Comparison of ENCODE assay signal across 11 cellular contexts in the genomic region with DNA sequence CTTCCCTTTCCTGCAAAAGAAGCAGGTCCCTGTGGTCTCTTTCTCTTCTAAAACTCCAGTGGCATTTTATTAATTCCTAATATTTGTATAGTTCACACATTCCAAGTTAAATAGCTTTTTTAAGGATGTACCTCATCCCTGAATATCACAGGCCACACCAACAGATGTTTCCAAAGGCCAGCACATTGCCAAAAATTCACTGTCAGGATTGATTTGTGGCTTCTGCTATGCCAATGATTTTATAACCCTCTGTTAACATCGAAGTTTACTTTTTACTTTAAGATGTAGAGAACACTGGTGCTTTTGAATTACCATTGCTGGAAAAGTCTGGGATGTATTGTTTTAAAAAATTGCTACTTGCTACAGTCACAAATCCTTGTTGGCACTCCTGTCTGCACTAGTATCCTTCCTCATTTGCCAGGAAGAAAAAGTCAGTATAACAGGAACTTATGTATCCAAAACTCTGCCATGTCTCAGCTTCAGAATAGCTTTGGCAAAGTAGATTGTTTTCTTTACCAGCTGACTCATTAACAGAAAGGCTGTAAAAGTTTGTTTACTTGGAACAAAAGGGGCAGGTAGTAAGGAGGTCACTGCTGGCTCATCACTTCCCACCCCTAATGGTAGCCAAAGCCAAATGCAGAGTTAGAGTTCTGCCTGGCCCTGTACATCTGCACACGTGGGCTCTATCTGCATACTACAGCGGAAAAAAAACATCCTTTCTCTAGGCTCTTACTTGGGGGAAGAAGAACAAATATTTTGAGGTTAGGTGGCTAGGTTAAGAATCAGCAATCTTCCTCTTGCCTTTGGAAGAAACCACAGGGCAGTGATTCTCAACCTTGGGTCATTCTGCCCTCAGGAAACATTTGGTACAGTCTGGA.
DNase-seq lines count a peak whose midpoint lies in the region; ATAC-seq and TF ChIP-seq lines count a peak whose summit lies in the region.
"Had no signal": no experiment of that assay in that cellular context is flagged by ENCODE, and none has a peak within 500 bp of the region (broad histone marks: within the 10 kb centered on the region; RNA-seq: fewer than 3 reads in every experiment).

No MANE protein-coding gene starts in this region.

- no peak overlapping the region for H4K91ac ChIP-seq in neuronal stem cell (ENCODE audit: low read depth, low read length, poor library complexity)

- H3K27me3 ChIP-seq in PC-9 (ENCODE audit: insufficient read depth, low read depth), result no peaks in the 10 kb centered on the region
- no peaks in the 10 kb centered on the region for H3K27me3 ChIP-seq in neuronal stem cell (ENCODE audit: control insufficient read depth in 3 of 3, insufficient read depth in 3 of 3, low read depth in 1 of 3, low read length in 3 of 3)
- H3K27me3 ChIP-seq: Peyer's patch had no signal

- H3K27ac Mint-ChIP-seq in T-cell, result no peak overlapping the region
- no peak overlapping the region for H3K27ac Mint-ChIP-seq in activated CD8-positive, alpha-beta T cell treated with anti-CD3 and anti-CD28 coated beads for 36 hours

- TF ChIP-seq CTCF in PC-9 (conservative IDR thresholded peaks at IDR 0.05), result no peak
- TF ChIP-seq CTCF in activated CD8-positive, alpha-beta T cell treated with anti-CD3 and anti-CD28 coated beads for 36 hours (IDR thresholded peaks at IDR 0.05), result no peak

- no peak overlapping the region for H3K4me3 ChIP-seq in PC-9
- H3K4me3 ChIP-seq in neuronal stem cell (ENCODE audit: low read length in 2 of 2), result no peak overlapping the region
- H3K4me3 ChIP-seq: Peyer's patch had no signal

- no peaks in the 10 kb centered on the region for H3K9me2 ChIP-seq in PC-9 (ENCODE audit: insufficient read depth)

- no peaks in the 10 kb centered on the region for H3K27me3 Mint-ChIP-seq in T-cell
- H3K27me3 Mint-ChIP-seq in activated CD8-positive, alpha-beta T cell treated with anti-CD3 and anti-CD28 coated beads for 36 hours, result no peaks in the 10 kb centered on the region

- POLR2A ChIA-PET in PC-9 (lab: Charles Lee; ENCODE audit: unreplicated experiment), result interaction anchor here (0.6 kb wide), 1 partner anchor 305 kb away, joined by 3 read pairs; a partner anchor contains a TSS
- POLR2A ChIA-PET in T-cell (lab: Charles Lee), result no interaction called here
- POLR2A ChIA-PET in activated CD8-positive, alpha-beta T cell treated with anti-CD3 and anti-CD28 coated beads for 36 hours (lab: Charles Lee), result no interaction called here

- no peak overlapping the region for H2BK15ac ChIP-seq in neuronal stem cell (ENCODE audit: low read length)

- no CpG with 5 or more reads among the region's 3 CpGs for WGBS in neuronal stem cell (ENCODE audit: extremely low coverage in 2 of 2, insufficient read length in 2 of 2, insufficient replicate concordance in 1 of 2), 2 donors

- no peaks in the 10 kb centered on the region for H3K9me3 Mint-ChIP-seq in T-cell
- no peaks in the 10 kb centered on the region for H3K9me3 Mint-ChIP-seq in activated CD8-positive, alpha-beta T cell treated with anti-CD3 and anti-CD28 coated beads for 36 hours

- no peak overlapping the region for H3K23ac ChIP-seq in neuronal stem cell (ENCODE audit: low read depth, low read length, poor library complexity)

- no TSS peak for BruUV-seq in PC-9 (replicated peaks; lab: Mats Ljungman, UMichigan)

- peaks cover 25% of the 10 kb centered on the region for H3F3A ChIP-seq in PC-9 (ENCODE audit: insufficient read depth, low read depth)

- H3K4me2 ChIP-seq in PC-9 (peak overlapping the region; percentile 42), neuronal stem cell (ENCODE audit: insufficient read depth, low read length, poor library complexity, severe bottlenecking) (no peak overlapping the region)

- no peaks in the 10 kb centered on the region for H3K9me3 ChIP-seq in PC-9 (ENCODE audit: insufficient read depth, low read depth)
- H3K9me3 ChIP-seq in neuronal stem cell (replicated peaks in 1 of 2; ENCODE audit: control insufficient read depth in 2 of 2, insufficient read depth in 1 of 2, low read depth in 1 of 2, low read length in 2 of 2), result no peaks in the 10 kb centered on the region
- H3K9me3 ChIP-seq: Peyer's patch had no signal

- peaks cover 31% of the 10 kb centered on the region for H3K4me1 ChIP-seq in PC-9 (replicated peaks; ENCODE audit: insufficient read depth)
- peaks cover 15 to 50% of the 10 kb centered on the region in 2 donors for H3K4me1 ChIP-seq in neuronal stem cell (ENCODE audit: control insufficient read depth in 2 of 2, insufficient read depth in 1 of 2, low read depth in 1 of 2, low read length in 2 of 2)

- DNase-seq in AG20443 (ENCODE audit: low spot score) (peak; percentile 47), PC-9 (peak; percentile 12 to 77), fibroblast of gingiva (ENCODE audit: low read depth) (peak; percentile 44), neuronal stem cell (ENCODE audit: low spot score) (no peak), ureter (ENCODE audit: low spot score) (no peak), T-cell (no peak)
- DNase-seq in activated CD8-positive, alpha-beta T cell treated with anti-CD3 and anti-CD28 coated beads for 36 hours, result no peak
- DNase-seq: activated CD8-positive, alpha-beta memory T cell treated with anti-CD3 and anti-CD28 coated beads, Interleukin-2, amount 50 U/mL, for 48 hours; Peyer's patch; stimulated activated CD4-positive, alpha-beta T cell treated with anti-CD3 and anti-CD28 coated beads, Interleukin-4, amount 100 ng/mL, for 24 hours had no signal

- H3K4ac ChIP-seq in neuronal stem cell (ENCODE audit: low read length), result no peak overlapping the region

- ATAC-seq in T-cell (replicated peaks in 1 of 4) (no peak), HG03139 (IDR thresholded peaks at IDR 0.05; ENCODE audit: unreplicated experiment) (no peak)
- ATAC-seq in activated CD8-positive, alpha-beta T cell treated with anti-CD3 and anti-CD28 coated beads for 36 hours, result no peak

- no peak overlapping the region for H4K8ac ChIP-seq in neuronal stem cell (ENCODE audit: low read depth, low read length)

- no peak overlapping the region for H3K4me3 Mint-ChIP-seq in T-cell
- no peak overlapping the region for H3K4me3 Mint-ChIP-seq in activated CD8-positive, alpha-beta T cell treated with anti-CD3 and anti-CD28 coated beads for 36 hours

- peaks cover 75% of the 10 kb centered on the region for H3K36me3 Mint-ChIP-seq in T-cell
- peaks cover 19% of the 10 kb centered on the region for H3K36me3 Mint-ChIP-seq in activated CD8-positive, alpha-beta T cell treated with anti-CD3 and anti-CD28 coated beads for 36 hours (ENCODE audit: low read depth)

- H3K36me3 ChIP-seq in PC-9 (ENCODE audit: low read depth) (no peaks in the 10 kb centered on the region; the same call in 1 of the 2 replicates), neuronal stem cell (replicated peaks in 1 of 2; ENCODE audit: control insufficient read depth in 2 of 2, insufficient read depth in 2 of 2, low read length in 2 of 2) (peaks cover 2 to 12% of the 10 kb centered on the region in 2 donors)
- H3K36me3 ChIP-seq: Peyer's patch had no signal

- H3K14ac ChIP-seq in neuronal stem cell (ENCODE audit: low read length), result no peak overlapping the region

- H3K9ac ChIP-seq in neuronal stem cell (ENCODE audit: low read depth, low read length, poor library complexity), result no peak overlapping the region

- no peak overlapping the region for H2AFZ ChIP-seq in PC-9
- no peak overlapping the region for H2AFZ ChIP-seq in neuronal stem cell (ENCODE audit: low read length)

- no peak overlapping the region for H2BK12ac ChIP-seq in neuronal stem cell (ENCODE audit: low read length)

- intact Hi-C loops in PC-9 (cut with micrococcal nuclease; ENCODE audit: unreplicated experiment), result no loop called here
- intact Hi-C loops in activated CD8-positive, alpha-beta T cell treated with anti-CD3 and anti-CD28 coated beads for 36 hours (cut with micrococcal nuclease), result no loop called here

- peak overlapping the region; percentile 50 for H3K27ac ChIP-seq in PC-9
- peak overlapping the region; percentile 18 for H3K27ac ChIP-seq in neuronal stem cell (replicated peaks; ENCODE audit: low read length)

- CTCF ChIA-PET in PC-9 (lab: Charles Lee) (no interaction called here), T-cell (lab: Charles Lee) (no interaction called here)
- CTCF ChIA-PET in activated CD8-positive, alpha-beta T cell treated with anti-CD3 and anti-CD28 coated beads for 36 hours (lab: Charles Lee), result no interaction called here

- no peaks in the 10 kb centered on the region for H3K79me1 ChIP-seq in neuronal stem cell (ENCODE audit: low read depth, low read length)

- no peaks in the 10 kb centered on the region for H3K79me2 ChIP-seq in PC-9 (ENCODE audit: low read depth)

- no peak overlapping the region for H2BK5ac ChIP-seq in neuronal stem cell (ENCODE audit: low read length)

- no peak overlapping the region for H2AK5ac ChIP-seq in neuronal stem cell (ENCODE audit: low read depth, low read length)

- no peaks in the 10 kb centered on the region for H4K20me1 ChIP-seq in PC-9 (ENCODE audit: insufficient read depth)

- H3K18ac ChIP-seq in neuronal stem cell (ENCODE audit: low read length), result no peak overlapping the region

- peaks cover 0 to 3% (median 2%) of the 10 kb centered on the region in 3 donors for H3K4me1 Mint-ChIP-seq in T-cell
- H3K4me1 Mint-ChIP-seq in activated CD8-positive, alpha-beta T cell treated with anti-CD3 and anti-CD28 coated beads for 36 hours (ENCODE audit: low read depth), result no peaks in the 10 kb centered on the region

- no peak overlapping the region for H2BK120ac ChIP-seq in neuronal stem cell (ENCODE audit: low read depth, low read length)

Comparison
In these comparisons a context has a peak if more than half of its experiments do, and no peak if none do; other contexts are left out.
1. DNase-seq: peak in AG20443 (single experiment), PC-9 (2 of 2) and fibroblast of gingiva (single experiment); none in neuronal stem cell (single experiment), ureter (single experiment), T-cell (0 of 34) and activated CD8-positive, alpha-beta T cell treated with anti-CD3 and anti-CD28 coated beads for 36 hours (single experiment).